ENCODE assay signal across 8 cellular contexts in genomic region chr1:58432813-58433668, GRCh38.
DNase-seq lines count a peak whose midpoint lies in the region; ATAC-seq and TF ChIP-seq lines count a peak whose summit lies in the region.

No MANE protein-coding gene starts in this region.

- no peaks in the 10 kb centered on the region for H3K36me3 ChIP-seq in adipocyte (ENCODE audit: control insufficient read depth, insufficient read depth, low read length, severe bottlenecking)

- DNase-seq in AG04450 (ENCODE audit: low read depth, low spot score) (peak; percentile 15), HEK293T (ENCODE audit: extremely low spot score) (peak; percentile 28), adipocyte (ENCODE audit: low read depth) (peak; percentile 85), iPS-NIHi11 (ENCODE audit: low spot score) (peak; percentile 86)
- no peak for DNase-seq in stimulated activated effector memory CD8-positive, alpha-beta T cell treated with anti-CD3 and anti-CD28 coated beads, Interleukin-12 subunit alpha, Interleukin-12 subunit beta, amount 100 ng/mL, for 72 hours (ENCODE audit: low spot score in 2 of 2)
- DNase-seq in stimulated activated naive CD8-positive, alpha-beta T cell treated with anti-CD3 and anti-CD28 coated beads, Interleukin-15, amount 100 ng/mL, for 72 hours, result no peak
- no peak for DNase-seq in effector CD8-positive, alpha-beta T cell (lab: John Stamatoyannopoulos, UW)

- H3K27me3 ChIP-seq in AG04450 (ENCODE audit: control insufficient read depth, insufficient read depth, low read length), result no peaks in the 10 kb centered on the region
- no peaks in the 10 kb centered on the region for H3K27me3 ChIP-seq in adipocyte (replicated peaks; ENCODE audit: control insufficient read depth, insufficient read depth, low read length)

- H3K27ac Mint-ChIP-seq in stimulated activated effector memory CD8-positive, alpha-beta T cell treated with anti-CD3 and anti-CD28 coated beads, Interleukin-12 subunit alpha, Interleukin-12 subunit beta, amount 100 ng/mL, for 72 hours, result no peak overlapping the region
- no peak overlapping the region for H3K27ac Mint-ChIP-seq in stimulated activated naive CD8-positive, alpha-beta T cell treated with anti-CD3 and anti-CD28 coated beads, Interleukin-15, amount 100 ng/mL, for 72 hours

- peaks cover 13% of the 10 kb centered on the region for H3K4me1 ChIP-seq in adipocyte (ENCODE audit: control insufficient read depth, insufficient read depth, low read length)

- H3K4me3 Mint-ChIP-seq in stimulated activated effector memory CD8-positive, alpha-beta T cell treated with anti-CD3 and anti-CD28 coated beads, Interleukin-12 subunit alpha, Interleukin-12 subunit beta, amount 100 ng/mL, for 72 hours, result no peak overlapping the region
- H3K4me3 Mint-ChIP-seq in stimulated activated naive CD8-positive, alpha-beta T cell treated with anti-CD3 and anti-CD28 coated beads, Interleukin-15, amount 100 ng/mL, for 72 hours, result no peak overlapping the region

- no peaks in the 10 kb centered on the region for H3K4me1 Mint-ChIP-seq in stimulated activated effector memory CD8-positive, alpha-beta T cell treated with anti-CD3 and anti-CD28 coated beads, Interleukin-12 subunit alpha, Interleukin-12 subunit beta, amount 100 ng/mL, for 72 hours
- no peaks in the 10 kb centered on the region for H3K4me1 Mint-ChIP-seq in stimulated activated naive CD8-positive, alpha-beta T cell treated with anti-CD3 and anti-CD28 coated beads, Interleukin-15, amount 100 ng/mL, for 72 hours

- CTCF ChIA-PET in AG04450 (lab: Charles Lee) (no interaction called here), HEK293T (lab: Yijun Ruan, JAX) (no interaction called here)

- peak overlapping the region; percentile 10 for H3K9ac ChIP-seq in adipocyte (ENCODE audit: low read length)

- H3K9me3 ChIP-seq in AG04450 (ENCODE audit: control insufficient read depth, insufficient read depth, low read length) (no peaks in the 10 kb centered on the region), adipocyte (ENCODE audit: control insufficient read depth, low read length) (no peaks in the 10 kb centered on the region)

- H3K9me3 Mint-ChIP-seq in stimulated activated effector memory CD8-positive, alpha-beta T cell treated with anti-CD3 and anti-CD28 coated beads, Interleukin-12 subunit alpha, Interleukin-12 subunit beta, amount 100 ng/mL, for 72 hours, result peaks cover 5% of the 10 kb centered on the region
- H3K9me3 Mint-ChIP-seq in stimulated activated naive CD8-positive, alpha-beta T cell treated with anti-CD3 and anti-CD28 coated beads, Interleukin-15, amount 100 ng/mL, for 72 hours, result peaks cover 5 to 7% of the 10 kb centered on the region in 2 donors

- no peaks in the 10 kb centered on the region for H3K36me3 Mint-ChIP-seq in stimulated activated effector memory CD8-positive, alpha-beta T cell treated with anti-CD3 and anti-CD28 coated beads, Interleukin-12 subunit alpha, Interleukin-12 subunit beta, amount 100 ng/mL, for 72 hours

- H3K4me3 ChIP-seq in AG04450 (ENCODE audit: low read depth, low read length) (no peak overlapping the region), adipocyte (ENCODE audit: low read length) (peak overlapping the region; percentile 49)

- no peak overlapping the region for H3K27ac ChIP-seq in AG04450 (ENCODE audit: low read depth, low read length)

- POLR2A ChIA-PET in AG04450 (lab: Yijun Ruan, JAX) (interaction anchor here (0.9 kb wide), 1 partner anchor 36 kb away, joined by 3 read pairs; no protein-coding TSS in a partner anchor), HEK293T (lab: Yijun Ruan, JAX) (no interaction called here)

- no peaks in the 10 kb centered on the region for H3K27me3 Mint-ChIP-seq in stimulated activated naive CD8-positive, alpha-beta T cell treated with anti-CD3 and anti-CD28 coated beads, Interleukin-15, amount 100 ng/mL, for 72 hours

- no peak for ATAC-seq in stimulated activated effector memory CD8-positive, alpha-beta T cell treated with anti-CD3 and anti-CD28 coated beads, Interleukin-12 subunit alpha, Interleukin-12 subunit beta, amount 100 ng/mL, for 72 hours
- no peak for ATAC-seq in stimulated activated naive CD8-positive, alpha-beta T cell treated with anti-CD3 and anti-CD28 coated beads, Interleukin-15, amount 100 ng/mL, for 72 hours
- no peak for ATAC-seq in GM19351 (IDR thresholded peaks at IDR 0.05; ENCODE audit: unreplicated experiment)

- TF ChIP-seq CTCF in AG04450 (IDR thresholded peaks at IDR 0.05; ENCODE audit: low read depth, low read length), result 0 out of 2 replicates have a peak, but pooled peaks have one; percentile 13

TF ChIP-seq in HEK293T, 16 proteins besides CTCF, POLR2A, EP300 and RAD21:
- TF ChIP-seq FOXM1 (IDR thresholded peaks at IDR 0.05; ENCODE audit: borderline replicate concordance) (no peak), ARNT (IDR thresholded peaks at IDR 0.05) (no peak)

Comparison
In these comparisons a context has a peak if more than half of its experiments do, and no peak if none do; other contexts are left out.
1. DNase-seq: peak in AG04450 (single experiment), HEK293T (single experiment), adipocyte (single experiment) and iPS-NIHi11 (single experiment); none in stimulated activated effector memory CD8-positive, alpha-beta T cell treated with anti-CD3 and anti-CD28 coated beads, Interleukin-12 subunit alpha, Interleukin-12 subunit beta, amount 100 ng/mL, for 72 hours (0 of 2), stimulated activated naive CD8-positive, alpha-beta T cell treated with anti-CD3 and anti-CD28 coated beads, Interleukin-15, amount 100 ng/mL, for 72 hours (0 of 2) and effector CD8-positive, alpha-beta T cell (single experiment).